In the genomic region with DNA sequence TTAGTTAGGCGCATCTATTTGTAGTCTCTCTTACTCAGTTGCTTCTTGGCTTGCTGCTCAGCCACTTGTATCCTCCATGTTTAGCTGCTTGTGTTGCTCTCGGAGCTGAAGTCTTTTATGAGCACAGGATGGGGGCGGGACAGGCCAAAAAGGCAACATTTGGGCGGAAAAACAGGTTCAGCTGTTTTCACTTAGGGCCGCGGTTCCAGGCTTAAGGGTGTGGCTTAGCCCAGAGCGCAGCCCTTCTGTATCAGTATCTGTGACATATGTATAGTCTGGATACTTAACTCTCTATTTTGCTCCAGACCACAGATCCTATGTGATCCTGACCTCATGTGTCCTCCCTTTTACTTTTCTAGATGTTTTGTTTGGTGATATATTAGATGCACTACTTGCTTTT, we compare ENCODE assay signal across 1 cellular context.
TF ChIP-seq lines count a peak whose summit lies in the region.

No MANE protein-coding gene starts in this region.

TF ChIP-seq in GM23338, 12 proteins besides CTCF, POLR2A, EP300 and RAD21 (continued from another document):
- TF ChIP-seq, protein P1, sequence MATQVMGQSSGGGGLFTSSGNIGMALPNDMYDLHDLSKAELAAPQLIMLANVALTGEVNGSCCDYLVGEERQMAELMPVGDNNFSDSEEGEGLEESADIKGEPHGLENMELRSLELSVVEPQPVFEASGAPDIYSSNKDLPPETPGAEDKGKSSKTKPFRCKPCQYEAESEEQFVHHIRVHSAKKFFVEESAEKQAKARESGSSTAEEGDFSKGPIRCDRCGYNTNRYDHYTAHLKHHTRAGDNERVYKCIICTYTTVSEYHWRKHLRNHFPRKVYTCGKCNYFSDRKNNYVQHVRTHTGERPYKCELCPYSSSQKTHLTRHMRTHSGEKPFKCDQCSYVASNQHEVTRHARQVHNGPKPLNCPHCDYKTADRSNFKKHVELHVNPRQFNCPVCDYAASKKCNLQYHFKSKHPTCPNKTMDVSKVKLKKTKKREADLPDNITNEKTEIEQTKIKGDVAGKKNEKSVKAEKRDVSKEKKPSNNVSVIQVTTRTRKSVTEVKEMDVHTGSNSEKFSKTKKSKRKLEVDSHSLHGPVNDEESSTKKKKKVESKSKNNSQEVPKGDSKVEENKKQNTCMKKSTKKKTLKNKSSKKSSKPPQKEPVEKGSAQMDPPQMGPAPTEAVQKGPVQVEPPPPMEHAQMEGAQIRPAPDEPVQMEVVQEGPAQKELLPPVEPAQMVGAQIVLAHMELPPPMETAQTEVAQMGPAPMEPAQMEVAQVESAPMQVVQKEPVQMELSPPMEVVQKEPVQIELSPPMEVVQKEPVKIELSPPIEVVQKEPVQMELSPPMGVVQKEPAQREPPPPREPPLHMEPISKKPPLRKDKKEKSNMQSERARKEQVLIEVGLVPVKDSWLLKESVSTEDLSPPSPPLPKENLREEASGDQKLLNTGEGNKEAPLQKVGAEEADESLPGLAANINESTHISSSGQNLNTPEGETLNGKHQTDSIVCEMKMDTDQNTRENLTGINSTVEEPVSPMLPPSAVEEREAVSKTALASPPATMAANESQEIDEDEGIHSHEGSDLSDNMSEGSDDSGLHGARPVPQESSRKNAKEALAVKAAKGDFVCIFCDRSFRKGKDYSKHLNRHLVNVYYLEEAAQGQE (IDR thresholded peaks at IDR 0.05; ENCODE audit: unreplicated experiment) = no peak
